Comparison of ENCODE assay signal across 1 cellular context in the genomic region with DNA sequence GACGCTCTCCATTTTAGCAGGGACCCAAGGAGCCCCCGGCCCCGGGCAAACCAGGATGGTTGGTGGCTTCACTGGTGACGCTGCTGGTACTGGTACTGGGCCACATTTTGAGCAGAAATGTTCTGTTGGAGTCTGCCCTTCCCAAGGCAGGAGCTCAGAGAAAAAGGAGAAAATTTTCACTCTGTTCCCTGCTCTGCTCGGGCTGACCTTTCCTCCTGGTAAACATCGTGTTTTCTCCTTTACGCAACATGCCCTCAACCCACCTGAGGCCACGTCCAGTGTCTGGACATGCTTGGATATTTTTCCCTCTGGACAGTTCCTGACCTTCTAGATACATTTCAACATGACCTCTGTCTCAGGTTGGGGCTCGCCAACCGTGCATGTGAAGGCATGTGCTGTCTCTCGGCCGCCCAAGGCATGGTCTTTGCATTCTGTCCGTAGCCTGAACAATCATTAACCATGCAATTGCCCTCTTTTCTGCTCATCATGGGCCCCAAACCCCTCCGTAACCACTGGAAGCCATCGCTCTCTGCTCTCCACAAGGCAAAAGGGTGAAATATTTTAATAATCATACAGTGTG.
TF ChIP-seq lines count a peak whose summit lies in the region.

No MANE protein-coding gene starts in this region.

TF ChIP-seq in HepG2, 621 proteins besides CTCF, POLR2A, EP300 and RAD21 (continued from another document and continues in another):
- TF ChIP-seq, protein P1, sequence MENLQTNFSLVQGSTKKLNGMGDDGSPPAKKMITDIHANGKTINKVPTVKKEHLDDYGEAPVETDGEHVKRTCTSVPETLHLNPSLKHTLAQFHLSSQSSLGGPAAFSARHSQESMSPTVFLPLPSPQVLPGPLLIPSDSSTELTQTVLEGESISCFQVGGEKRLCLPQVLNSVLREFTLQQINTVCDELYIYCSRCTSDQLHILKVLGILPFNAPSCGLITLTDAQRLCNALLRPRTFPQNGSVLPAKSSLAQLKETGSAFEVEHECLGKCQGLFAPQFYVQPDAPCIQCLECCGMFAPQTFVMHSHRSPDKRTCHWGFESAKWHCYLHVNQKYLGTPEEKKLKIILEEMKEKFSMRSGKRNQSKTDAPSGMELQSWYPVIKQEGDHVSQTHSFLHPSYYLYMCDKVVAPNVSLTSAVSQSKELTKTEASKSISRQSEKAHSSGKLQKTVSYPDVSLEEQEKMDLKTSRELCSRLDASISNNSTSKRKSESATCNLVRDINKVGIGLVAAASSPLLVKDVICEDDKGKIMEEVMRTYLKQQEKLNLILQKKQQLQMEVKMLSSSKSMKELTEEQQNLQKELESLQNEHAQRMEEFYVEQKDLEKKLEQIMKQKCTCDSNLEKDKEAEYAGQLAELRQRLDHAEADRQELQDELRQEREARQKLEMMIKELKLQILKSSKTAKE (CRISPR knock-in tag; IDR thresholded peaks at IDR 0.05; ENCODE audit: borderline replicate concordance) = peak; percentile 100
- TF ChIP-seq SETDB1 (CRISPR knock-in tag; IDR thresholded peaks at IDR 0.05; ENCODE audit: borderline replicate concordance) (no peak), ZNF329 (CRISPR knock-in tag; IDR thresholded peaks at IDR 0.05; ENCODE audit: low read depth) (no peak), KAT7 (CRISPR knock-in tag; IDR thresholded peaks at IDR 0.05; ENCODE audit: borderline replicate concordance) (0 out of 2 replicates have a peak, but pooled peaks have one; percentile 86), NR1H2 (CRISPR knock-in tag; IDR thresholded peaks at IDR 0.05; ENCODE audit: borderline replicate concordance, low read depth) (peak; percentile 82; the same call in 1 of the 2 replicates), RELA (CRISPR knock-in tag; IDR thresholded peaks at IDR 0.05) (no peak), HNF4G (IDR thresholded peaks at IDR 0.05; ENCODE audit: borderline replicate concordance, low read depth, low read length) (peak; percentile 89), HNF4G (CRISPR knock-in tag; IDR thresholded peaks at IDR 0.05; ENCODE audit: borderline replicate concordance, low read depth) (peak; percentile 94), TCF12 (IDR thresholded peaks at IDR 0.05) (no peak), TCF12 (CRISPR knock-in tag; IDR thresholded peaks at IDR 0.05) (peak; percentile 99), TIGD3 (CRISPR knock-in tag; IDR thresholded peaks at IDR 0.05; ENCODE audit: borderline replicate concordance) (0 out of 2 replicates have a peak, but pooled peaks have one; percentile 44), YEATS2 (CRISPR knock-in tag; IDR thresholded peaks at IDR 0.05; ENCODE audit: borderline replicate concordance) (peak; percentile 80; the same call in 1 of the 2 replicates), ZNF619 (CRISPR knock-in tag; IDR thresholded peaks at IDR 0.05) (no peak), ARNTL (CRISPR knock-in tag; IDR thresholded peaks at IDR 0.05) (peak; percentile 99), ZNF275 (CRISPR knock-in tag; IDR thresholded peaks at IDR 0.05; ENCODE audit: borderline replicate concordance) (0 out of 2 replicates have a peak, but pooled peaks have one; percentile 68), ZNF34 (CRISPR knock-in tag; IDR thresholded peaks at IDR 0.05; ENCODE audit: borderline replicate concordance) (no peak), ZBTB7B (CRISPR knock-in tag; IDR thresholded peaks at IDR 0.05) (peak; percentile 96), HMG20B (CRISPR knock-in tag; conservative IDR thresholded peaks at IDR 0.05) (peak; percentile 79), USF2 (IDR thresholded peaks at IDR 0.05; ENCODE audit: low read depth, low read length) (no peak), USF2 (CRISPR knock-in tag; IDR thresholded peaks at IDR 0.05; ENCODE audit: borderline replicate concordance) (no peak; the same call in 1 of the 2 replicates), SMYD3 (CRISPR knock-in tag; IDR thresholded peaks at IDR 0.05) (peak; percentile 21; the same call in 1 of the 2 replicates), ZNF382 (CRISPR knock-in tag; IDR thresholded peaks at IDR 0.05; ENCODE audit: borderline replicate concordance) (no peak), ZNF678 (CRISPR knock-in tag; IDR thresholded peaks at IDR 0.05) (no peak), TBL1XR1 (IDR thresholded peaks at IDR 0.05; ENCODE audit: borderline replicate concordance, low read length, partially characterized antibody) (peak; percentile 98), ZBTB20 (CRISPR knock-in tag; IDR thresholded peaks at IDR 0.05; ENCODE audit: borderline replicate concordance, low read depth) (peak; percentile 98), ETV6 (CRISPR knock-in tag; conservative IDR thresholded peaks at IDR 0.05) (peak; percentile 93), RAD51 (IDR thresholded peaks at IDR 0.05; ENCODE audit: borderline replicate concordance) (no peak), THAP7 (CRISPR knock-in tag; IDR thresholded peaks at IDR 0.05) (peak; percentile 71; the same call in 1 of the 2 replicates), SRSF4 (IDR thresholded peaks at IDR 0.05; ENCODE audit: low read depth, low read length, poor library complexity, severe bottlenecking) (no peak), SPEN (CRISPR knock-in tag; IDR thresholded peaks at IDR 0.05; ENCODE audit: low read depth) (peak; percentile 89), ZBTB38 (CRISPR knock-in tag; IDR thresholded peaks at IDR 0.05) (peak; percentile 99), MED1 (CRISPR knock-in tag; IDR thresholded peaks at IDR 0.05) (peak; percentile 100), MYC (CRISPR knock-in tag; IDR thresholded peaks at IDR 0.05; ENCODE audit: borderline replicate concordance) (peak; percentile 94), HHEX (CRISPR knock-in tag; IDR thresholded peaks at IDR 0.05) (peak; percentile 69; the same call in 1 of the 2 replicates), IRF9 (CRISPR knock-in tag; IDR thresholded peaks at IDR 0.05; ENCODE audit: borderline replicate concordance) (peak; percentile 79), KDM1A (CRISPR knock-in tag; IDR thresholded peaks at IDR 0.05) (peak; percentile 87)
- TF ChIP-seq, protein P2, sequence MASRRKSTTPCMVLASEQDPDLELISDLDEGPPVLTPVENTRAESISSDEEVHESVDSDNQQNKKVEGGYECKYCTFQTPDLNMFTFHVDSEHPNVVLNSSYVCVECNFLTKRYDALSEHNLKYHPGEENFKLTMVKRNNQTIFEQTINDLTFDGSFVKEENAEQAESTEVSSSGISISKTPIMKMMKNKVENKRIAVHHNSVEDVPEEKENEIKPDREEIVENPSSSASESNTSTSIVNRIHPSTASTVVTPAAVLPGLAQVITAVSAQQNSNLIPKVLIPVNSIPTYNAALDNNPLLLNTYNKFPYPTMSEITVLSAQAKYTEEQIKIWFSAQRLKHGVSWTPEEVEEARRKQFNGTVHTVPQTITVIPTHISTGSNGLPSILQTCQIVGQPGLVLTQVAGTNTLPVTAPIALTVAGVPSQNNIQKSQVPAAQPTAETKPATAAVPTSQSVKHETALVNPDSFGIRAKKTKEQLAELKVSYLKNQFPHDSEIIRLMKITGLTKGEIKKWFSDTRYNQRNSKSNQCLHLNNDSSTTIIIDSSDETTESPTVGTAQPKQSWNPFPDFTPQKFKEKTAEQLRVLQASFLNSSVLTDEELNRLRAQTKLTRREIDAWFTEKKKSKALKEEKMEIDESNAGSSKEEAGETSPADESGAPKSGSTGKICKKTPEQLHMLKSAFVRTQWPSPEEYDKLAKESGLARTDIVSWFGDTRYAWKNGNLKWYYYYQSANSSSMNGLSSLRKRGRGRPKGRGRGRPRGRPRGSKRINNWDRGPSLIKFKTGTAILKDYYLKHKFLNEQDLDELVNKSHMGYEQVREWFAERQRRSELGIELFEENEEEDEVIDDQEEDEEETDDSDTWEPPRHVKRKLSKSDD (CRISPR knock-in tag; IDR thresholded peaks at IDR 0.05; ENCODE audit: low read depth) = peak; percentile 90
- TF ChIP-seq, protein P3, sequence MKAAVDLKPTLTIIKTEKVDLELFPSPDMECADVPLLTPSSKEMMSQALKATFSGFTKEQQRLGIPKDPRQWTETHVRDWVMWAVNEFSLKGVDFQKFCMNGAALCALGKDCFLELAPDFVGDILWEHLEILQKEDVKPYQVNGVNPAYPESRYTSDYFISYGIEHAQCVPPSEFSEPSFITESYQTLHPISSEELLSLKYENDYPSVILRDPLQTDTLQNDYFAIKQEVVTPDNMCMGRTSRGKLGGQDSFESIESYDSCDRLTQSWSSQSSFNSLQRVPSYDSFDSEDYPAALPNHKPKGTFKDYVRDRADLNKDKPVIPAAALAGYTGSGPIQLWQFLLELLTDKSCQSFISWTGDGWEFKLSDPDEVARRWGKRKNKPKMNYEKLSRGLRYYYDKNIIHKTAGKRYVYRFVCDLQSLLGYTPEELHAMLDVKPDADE (CRISPR knock-in tag; IDR thresholded peaks at IDR 0.05) = peak; percentile 76; the same call in 1 of the 2 replicates
- TF ChIP-seq, protein P4, sequence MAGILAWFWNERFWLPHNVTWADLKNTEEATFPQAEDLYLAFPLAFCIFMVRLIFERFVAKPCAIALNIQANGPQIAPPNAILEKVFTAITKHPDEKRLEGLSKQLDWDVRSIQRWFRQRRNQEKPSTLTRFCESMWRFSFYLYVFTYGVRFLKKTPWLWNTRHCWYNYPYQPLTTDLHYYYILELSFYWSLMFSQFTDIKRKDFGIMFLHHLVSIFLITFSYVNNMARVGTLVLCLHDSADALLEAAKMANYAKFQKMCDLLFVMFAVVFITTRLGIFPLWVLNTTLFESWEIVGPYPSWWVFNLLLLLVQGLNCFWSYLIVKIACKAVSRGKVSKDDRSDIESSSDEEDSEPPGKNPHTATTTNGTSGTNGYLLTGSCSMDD (CRISPR knock-in tag; IDR thresholded peaks at IDR 0.05) = no peak
- TF ChIP-seq, protein P5, sequence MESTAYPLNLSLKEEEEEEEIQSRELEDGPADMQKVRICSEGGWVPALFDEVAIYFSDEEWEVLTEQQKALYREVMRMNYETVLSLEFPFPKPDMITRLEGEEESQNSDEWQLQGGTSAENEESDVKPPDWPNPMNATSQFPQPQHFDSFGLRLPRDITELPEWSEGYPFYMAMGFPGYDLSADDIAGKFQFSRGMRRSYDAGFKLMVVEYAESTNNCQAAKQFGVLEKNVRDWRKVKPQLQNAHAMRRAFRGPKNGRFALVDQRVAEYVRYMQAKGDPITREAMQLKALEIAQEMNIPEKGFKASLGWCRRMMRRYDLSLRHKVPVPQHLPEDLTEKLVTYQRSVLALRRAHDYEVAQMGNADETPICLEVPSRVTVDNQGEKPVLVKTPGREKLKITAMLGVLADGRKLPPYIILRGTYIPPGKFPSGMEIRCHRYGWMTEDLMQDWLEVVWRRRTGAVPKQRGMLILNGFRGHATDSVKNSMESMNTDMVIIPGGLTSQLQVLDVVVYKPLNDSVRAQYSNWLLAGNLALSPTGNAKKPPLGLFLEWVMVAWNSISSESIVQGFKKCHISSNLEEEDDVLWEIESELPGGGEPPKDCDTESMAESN (CRISPR knock-in tag; conservative IDR thresholded peaks at IDR 0.05) = peak; percentile 96
- TF ChIP-seq, protein P6, sequence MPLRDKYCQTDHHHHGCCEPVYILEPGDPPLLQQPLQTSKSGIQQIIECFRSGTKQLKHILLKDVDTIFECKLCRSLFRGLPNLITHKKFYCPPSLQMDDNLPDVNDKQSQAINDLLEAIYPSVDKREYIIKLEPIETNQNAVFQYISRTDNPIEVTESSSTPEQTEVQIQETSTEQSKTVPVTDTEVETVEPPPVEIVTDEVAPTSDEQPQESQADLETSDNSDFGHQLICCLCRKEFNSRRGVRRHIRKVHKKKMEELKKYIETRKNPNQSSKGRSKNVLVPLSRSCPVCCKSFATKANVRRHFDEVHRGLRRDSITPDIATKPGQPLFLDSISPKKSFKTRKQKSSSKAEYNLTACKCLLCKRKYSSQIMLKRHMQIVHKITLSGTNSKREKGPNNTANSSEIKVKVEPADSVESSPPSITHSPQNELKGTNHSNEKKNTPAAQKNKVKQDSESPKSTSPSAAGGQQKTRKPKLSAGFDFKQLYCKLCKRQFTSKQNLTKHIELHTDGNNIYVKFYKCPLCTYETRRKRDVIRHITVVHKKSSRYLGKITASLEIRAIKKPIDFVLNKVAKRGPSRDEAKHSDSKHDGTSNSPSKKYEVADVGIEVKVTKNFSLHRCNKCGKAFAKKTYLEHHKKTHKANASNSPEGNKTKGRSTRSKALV (CRISPR knock-in tag; IDR thresholded peaks at IDR 0.05) = peak; percentile 82
